Comparison of ENCODE assay signal across 31 cellular contexts in the genomic region with DNA sequence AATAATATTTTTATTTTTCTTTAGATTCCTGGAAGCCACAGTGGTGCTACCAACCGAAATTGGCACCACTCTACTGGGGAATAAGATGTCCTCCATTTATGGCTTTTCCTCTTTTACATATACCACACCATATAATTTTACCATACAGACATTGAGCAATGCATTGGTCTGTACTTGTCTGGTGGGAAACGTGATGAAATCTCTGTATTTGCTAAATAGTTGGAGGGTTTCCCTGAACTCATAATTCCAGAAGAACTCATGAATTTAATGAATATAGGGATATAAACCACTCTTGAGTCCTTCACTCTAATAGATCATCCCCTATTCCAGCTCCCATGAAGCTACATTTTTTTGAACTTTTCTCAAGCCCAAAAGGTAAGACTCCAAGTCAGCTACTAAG. TPM values are rescaled to one million over a fixed set of nuclear protein-coding genes. Genes with fewer than 3 reads are reported as not detected.
"Had no signal": no experiment of that assay in that cellular context is flagged by ENCODE, and none has a peak within 500 bp of the region (broad histone marks: within the 10 kb centered on the region; RNA-seq: fewer than 3 reads in every experiment).

No MANE protein-coding gene starts in this region.

- H3K36me3 Mint-ChIP-seq: activated naive CD4-positive, alpha-beta T cell treated with anti-CD3 and anti-CD28 coated beads, Interleukin-2, amount 50 U/mL, for 24 hours; memory B cell; naive B cell; stimulated activated memory B cell treated with anti-CD40 and anti-IgM and Interleukin-4, amounts not matched to agents 10 μg/mL and 1 μg/mL and 100 μg/mL, for 72 hours; WTC11 had no signal

- H3K9me3 ChIP-seq: ascending aorta, colonic mucosa, esophagus squamous epithelium, gastrocnemius medialis, stomach, suprapubic skin, tibial nerve had no signal

- H3K4me1 ChIP-seq: ascending aorta, colonic mucosa, esophagus squamous epithelium, gastrocnemius medialis, parathyroid adenoma, stomach, suprapubic skin, tibial nerve had no signal

- H3K9me3 Mint-ChIP-seq: activated naive CD4-positive, alpha-beta T cell treated with anti-CD3 and anti-CD28 coated beads, Interleukin-2, amount 50 U/mL, for 24 hours; effector memory CD8-positive, alpha-beta T cell; memory B cell; stimulated activated memory B cell treated with anti-CD40 and anti-IgM and Interleukin-4, amounts not matched to agents 10 μg/mL and 1 μg/mL and 100 μg/mL, for 72 hours had no signal

- H3K27me3 Mint-ChIP-seq: naive B cell; stimulated activated memory B cell treated with anti-CD40 and anti-IgM and Interleukin-4, amounts not matched to agents 10 μg/mL and 1 μg/mL and 100 μg/mL, for 72 hours had no signal

- H3K27ac Mint-ChIP-seq: activated naive CD4-positive, alpha-beta T cell treated with anti-CD3 and anti-CD28 coated beads, Interleukin-2, amount 50 U/mL, for 24 hours; effector memory CD8-positive, alpha-beta T cell; memory B cell; naive B cell; stimulated activated memory B cell treated with anti-CD40 and anti-IgM and Interleukin-4, amounts not matched to agents 10 μg/mL and 1 μg/mL and 100 μg/mL, for 72 hours; WTC11 had no signal

- ATAC-seq: effector memory CD8-positive, alpha-beta T cell; gastrocnemius medialis; right cardiac atrium; stimulated activated memory B cell treated with anti-CD40 and anti-IgM and Interleukin-4, amounts not matched to agents 10 μg/mL and 1 μg/mL and 100 μg/mL, for 72 hours; WTC11 had no signal

- FAIRE-seq: urothelium cell line had no signal

- H3K27ac ChIP-seq: ascending aorta, brain microvascular endothelial cell, colonic mucosa, dorsolateral prefrontal cortex, esophagus squamous epithelium, gastrocnemius medialis, parathyroid adenoma, skin epidermis, stomach, suprapubic skin, tibial nerve had no signal

- H3K27me3 ChIP-seq: ascending aorta, brain microvascular endothelial cell, colonic mucosa, dorsolateral prefrontal cortex, esophagus squamous epithelium, gastrocnemius medialis, stomach, suprapubic skin, tibial nerve had no signal

- H3K36me3 ChIP-seq: ascending aorta, brain microvascular endothelial cell, colonic mucosa, esophagus squamous epithelium, gastrocnemius medialis, stomach, suprapubic skin, tibial nerve had no signal

- H3K4me3 Mint-ChIP-seq: activated naive CD4-positive, alpha-beta T cell treated with anti-CD3 and anti-CD28 coated beads, Interleukin-2, amount 50 U/mL, for 24 hours; effector memory CD8-positive, alpha-beta T cell; memory B cell; naive B cell; stimulated activated memory B cell treated with anti-CD40 and anti-IgM and Interleukin-4, amounts not matched to agents 10 μg/mL and 1 μg/mL and 100 μg/mL, for 72 hours; WTC11 had no signal

- H3K4me3 ChIP-seq: ascending aorta, colonic mucosa, dorsolateral prefrontal cortex, esophagus squamous epithelium, gastrocnemius medialis, skin epidermis, stomach, suprapubic skin, tibial nerve had no signal

- H3K9ac ChIP-seq: parathyroid adenoma had no signal

- DNase-seq: activated gamma-delta T cell treated with Interleukin-2 at 50 U/mL for 16 hours; activated T-cell treated with anti-CD3 and anti-CD28 coated beads, Interleukin-2, amount 50 U/mL, for 1 hour; brain microvascular endothelial cell; colonic mucosa; dorsolateral prefrontal cortex; effector memory CD8-positive, alpha-beta T cell; esophagus squamous epithelium; gastrocnemius medialis; hippocampal formation; naive B cell; nucleus accumbens; right cardiac atrium; stimulated activated CD4-positive, alpha-beta T cell treated with anti-CD3 and anti-CD28 coated beads, Interleukin-2, amount 100 ng/mL, for 24 hours; stomach; T-helper 1 cell; T-helper 9 cell had no signal

- H3K4me1 Mint-ChIP-seq: activated naive CD4-positive, alpha-beta T cell treated with anti-CD3 and anti-CD28 coated beads, Interleukin-2, amount 50 U/mL, for 24 hours; memory B cell; naive B cell; stimulated activated memory B cell treated with anti-CD40 and anti-IgM and Interleukin-4, amounts not matched to agents 10 μg/mL and 1 μg/mL and 100 μg/mL, for 72 hours had no signal

RNA-seq across cellular contexts. Expression of gene MMP13, which starts 28.0 kb away (rescaled TPM):
- total RNA-seq: ascending aorta, colonic mucosa, dorsolateral prefrontal cortex, esophagus squamous epithelium, gastrocnemius medialis, liver, mucosa of gallbladder, pulmonary artery endothelial cell, right cardiac atrium, stomach, tibial nerve, WTC11 had no signal
- polyA plus RNA-seq: adipose tissue, liver, neural cell, right cardiac atrium had no signal
